Comparison of ENCODE assay signal across 27 cellular contexts in genomic region chr3:170323371-170323770, GRCh38. TPM values are rescaled to one million over a fixed set of nuclear protein-coding genes. Genes with fewer than 3 reads are reported as not detected.
DNase-seq lines count a peak whose midpoint lies in the region; ATAC-seq, FAIRE-seq and TF ChIP-seq lines count a peak whose summit lies in the region.
"Had no signal": no experiment of that assay in that cellular context is flagged by ENCODE, and none has a peak within 500 bp of the region (broad histone marks: within the 10 kb centered on the region; RNA-seq: fewer than 3 reads in every experiment).

No MANE protein-coding gene starts in this region.

- no peak for TF ChIP-seq POLR2A in ovary (IDR thresholded peaks at IDR 0.05)

- 76 to 84% (median 79%) methylated on average over 6 of the region's 6 CpGs for WGBS in psoas muscle, 3 donors
- WGBS in ovary, 3 donors, result 73 to 86% (median 75%) methylated on average over 6 of the region's 6 CpGs

- H3K4me1 Mint-ChIP-seq in astrocyte (ENCODE audit: low read depth, unreplicated experiment), result peaks cover 32% of the 10 kb centered on the region
- peaks cover 21% of the 10 kb centered on the region for H3K4me1 Mint-ChIP-seq in glutamatergic neuron (ENCODE audit: low read depth, unreplicated experiment)
- H3K4me1 Mint-ChIP-seq in nephron progenitor cell, result peaks cover 43% of the 10 kb centered on the region
- peaks cover 28% of the 10 kb centered on the region for H3K4me1 Mint-ChIP-seq in type B pancreatic cell (ENCODE audit: unreplicated experiment)

- H3K4me1 ChIP-seq in astrocyte (ENCODE audit: insufficient read depth, low read length) (peaks cover 15% of the 10 kb centered on the region), psoas muscle (no peaks in the 10 kb centered on the region), ovary (ENCODE audit: insufficient read depth) (peaks cover 1% of the 10 kb centered on the region)
- H3K4me1 ChIP-seq: ascending aorta, Peyer's patch had no signal

- ATAC-seq in psoas muscle (no peak), HG02588 (IDR thresholded peaks at IDR 0.05; ENCODE audit: unreplicated experiment) (no peak)
- ATAC-seq: stimulated activated naive B cell treated with anti-CD40 and anti-IgM and Interleukin-4, amounts not matched to agents 10 μg/mL and 1 μg/mL and 100 μg/mL, for 72 hours had no signal

- H3K36me3 Mint-ChIP-seq in astrocyte (ENCODE audit: low read depth, unreplicated experiment), result no peaks in the 10 kb centered on the region
- H3K36me3 Mint-ChIP-seq in glutamatergic neuron (ENCODE audit: unreplicated experiment), result peaks cover 4% of the 10 kb centered on the region
- peaks cover 10% of the 10 kb centered on the region for H3K36me3 Mint-ChIP-seq in nephron progenitor cell (ENCODE audit: low read depth)
- no peaks in the 10 kb centered on the region for H3K36me3 Mint-ChIP-seq in type B pancreatic cell
- H3K36me3 Mint-ChIP-seq: activated naive CD8-positive, alpha-beta T cell; CD14-positive monocyte; stimulated activated naive B cell treated with anti-CD40 and anti-IgM and Interleukin-4, amounts not matched to agents 10 μg/mL and 1 μg/mL and 100 μg/mL, for 72 hours had no signal

- intact Hi-C loops in psoas muscle (cut with DNase I), result loop anchor here in 1 of 2 donors (10.0 kb wide), 1 partner anchor 371 kb away; no protein-coding TSS in a partner anchor
- intact Hi-C loops in ovary (cut with DNase I), result no loop called here

- FAIRE-seq in astrocyte (lab: Jason Lieb, UNC), result no peak
- FAIRE-seq: D721Med had no signal

- H3K9me3 Mint-ChIP-seq in astrocyte (ENCODE audit: unreplicated experiment) (peaks cover 8% of the 10 kb centered on the region), glutamatergic neuron (ENCODE audit: unreplicated experiment) (peaks cover 2% of the 10 kb centered on the region), nephron progenitor cell (peaks cover 38% of the 10 kb centered on the region), type B pancreatic cell (peaks cover 9% of the 10 kb centered on the region)
- H3K9me3 Mint-ChIP-seq: IgD-negative memory B cell had no signal

- H3K4me3 Mint-ChIP-seq in astrocyte (ENCODE audit: unreplicated experiment) (peak overlapping the region; percentile 47), glutamatergic neuron (ENCODE audit: unreplicated experiment) (peak overlapping the region; percentile 2), nephron progenitor cell (peak overlapping the region; percentile 31), type B pancreatic cell (peak overlapping the region; percentile 42)
- H3K4me3 Mint-ChIP-seq: activated naive CD8-positive, alpha-beta T cell; CD14-positive monocyte; IgD-negative memory B cell; neural crest cell; stimulated activated naive B cell treated with anti-CD40 and anti-IgM and Interleukin-4, amounts not matched to agents 10 μg/mL and 1 μg/mL and 100 μg/mL, for 72 hours had no signal

- H3K9ac ChIP-seq in astrocyte (ENCODE audit: low read length), result peak overlapping the region; percentile 56

- peak overlapping the region; percentile 24 for H3K27ac ChIP-seq in astrocyte (ENCODE audit: low read depth, low read length)
- no peak overlapping the region for H3K27ac ChIP-seq in psoas muscle
- no peak overlapping the region for H3K27ac ChIP-seq in ovary
- H3K27ac ChIP-seq: ascending aorta, left ventricle myocardium inferior, Peyer's patch, spleen had no signal

- H4K20me1 ChIP-seq in astrocyte (ENCODE audit: insufficient read depth, low read length), result no peaks in the 10 kb centered on the region

- H3K27ac Mint-ChIP-seq in astrocyte (ENCODE audit: unreplicated experiment) (peak overlapping the region; percentile 97), glutamatergic neuron (ENCODE audit: unreplicated experiment) (peak overlapping the region; percentile 21), nephron progenitor cell (peak overlapping the region; percentile 10), type B pancreatic cell (peak overlapping the region; percentile 22)
- H3K27ac Mint-ChIP-seq: activated naive CD8-positive, alpha-beta T cell; CD14-positive monocyte; IgD-negative memory B cell; stimulated activated naive B cell treated with anti-CD40 and anti-IgM and Interleukin-4, amounts not matched to agents 10 μg/mL and 1 μg/mL and 100 μg/mL, for 72 hours had no signal

- TF ChIP-seq CTCF in astrocyte (IDR thresholded peaks at IDR 0.05; ENCODE audit: insufficient read depth, low read depth, low read length) (no peak), glutamatergic neuron (IDR thresholded peaks at IDR 0.05; ENCODE audit: partially characterized antibody, unreplicated experiment) (no peak), nephron progenitor cell (IDR thresholded peaks at IDR 0.05) (no peak), type B pancreatic cell (conservative IDR thresholded peaks at IDR 0.05) (no peak), psoas muscle (IDR thresholded peaks at IDR 0.05) (no peak), ovary (IDR thresholded peaks at IDR 0.05) (no peak)

- peak overlapping the region; percentile 69 for H3K4me2 ChIP-seq in astrocyte (ENCODE audit: low read length)

- no peaks in the 10 kb centered on the region for H3K36me3 ChIP-seq in astrocyte (ENCODE audit: insufficient read depth, low read length)
- no peaks in the 10 kb centered on the region for H3K36me3 ChIP-seq in psoas muscle (ENCODE audit: insufficient read depth in 1 of 2, low read depth in 1 of 2)
- H3K36me3 ChIP-seq in ovary, result no peaks in the 10 kb centered on the region
- H3K36me3 ChIP-seq: ascending aorta, left ventricle myocardium inferior, MG63, Peyer's patch, spleen had no signal

- no peak overlapping the region for H2AFZ ChIP-seq in astrocyte (ENCODE audit: low read depth, low read length)

- DNase-seq in astrocyte (ENCODE audit: low read depth) (peak; percentile 66), glutamatergic neuron (no peak), nephron progenitor cell (no peak), type B pancreatic cell (ENCODE audit: extremely low spot score, unreplicated experiment) (no peak), psoas muscle (no peak), ovary (no peak)
- DNase-seq: activated CD4-positive, alpha-beta T cell treated with anti-CD3 and anti-CD28 coated beads, Interleukin-2, amount 50 U/mL, for 4 hours; activated CD4-positive, CD25-positive, alpha-beta regulatory T cell; cerebellar nuclear complex; EL; erythroblast; left ventricle myocardium inferior; MG63; NCI-H1417 treated with DMSO at 0.1 percent for 48 hours; NCI-H2171; NCI-H524; Peyer's patch; spleen; stimulated activated CD4-positive, alpha-beta T cell treated with anti-CD3 and anti-CD28 coated beads, Interleukin-2, amount 100 ng/mL, for 48 hours; stimulated activated naive B cell treated with anti-CD40 and anti-IgM and Interleukin-4, amounts not matched to agents 10 μg/mL and 1 μg/mL and 100 μg/mL, for 72 hours had no signal

- no peak for TF ChIP-seq EP300 in ovary (IDR thresholded peaks at IDR 0.05)

- no peaks in the 10 kb centered on the region for H3K79me2 ChIP-seq in astrocyte (ENCODE audit: insufficient read depth, low read length)

- H3K27me3 ChIP-seq in astrocyte (ENCODE audit: insufficient read depth, low read length), result no peaks in the 10 kb centered on the region
- H3K27me3 ChIP-seq in psoas muscle (ENCODE audit: insufficient read depth in 3 of 3, low read length in 2 of 3), result no peaks in the 10 kb centered on the region
- H3K27me3 ChIP-seq in ovary, result no peaks in the 10 kb centered on the region
- H3K27me3 ChIP-seq: ascending aorta, MG63, Peyer's patch, spleen had no signal

- H3K4me3 ChIP-seq in astrocyte (ENCODE audit: insufficient read depth, low read depth, low read length) (no peak overlapping the region), psoas muscle (no peak overlapping the region), ovary (no peak overlapping the region)
- H3K4me3 ChIP-seq: ascending aorta, left ventricle myocardium inferior, MG63, Peyer's patch, spleen had no signal

- H3K9me3 ChIP-seq in astrocyte (ENCODE audit: insufficient read depth, low read depth, low read length) (no peaks in the 10 kb centered on the region), psoas muscle (no peaks in the 10 kb centered on the region), ovary (no peaks in the 10 kb centered on the region)
- H3K9me3 ChIP-seq: ascending aorta, MG63, Peyer's patch had no signal

- H3K27me3 Mint-ChIP-seq in astrocyte (ENCODE audit: low read depth, unreplicated experiment) (no peaks in the 10 kb centered on the region), glutamatergic neuron (ENCODE audit: unreplicated experiment) (peaks cover 2% of the 10 kb centered on the region), nephron progenitor cell (ENCODE audit: low read depth, poor library complexity) (peaks cover 7% of the 10 kb centered on the region), type B pancreatic cell (no peaks in the 10 kb centered on the region)
- H3K27me3 Mint-ChIP-seq: activated naive CD8-positive, alpha-beta T cell; IgD-negative memory B cell; stimulated activated naive B cell treated with anti-CD40 and anti-IgM and Interleukin-4, amounts not matched to agents 10 μg/mL and 1 μg/mL and 100 μg/mL, for 72 hours had no signal

RNA-seq across cellular contexts. Expression of gene SKIL, which starts 34.1 kb away (rescaled TPM):
- total RNA-seq in astrocyte (152 and 156 TPM in 2 replicates), glutamatergic neuron (ENCODE audit: unreplicated experiment) (52.3 TPM), type B pancreatic cell (ENCODE audit: low replicate concordance) (28.1 and 35.7 TPM in 2 replicates), psoas muscle (10 to 100 TPM; 30.1 to 46.6 (median 40.2) TPM), ovary (10 to 100 TPM; 39.3 to 57.8 (median 50.3) TPM)
- polyA plus RNA-seq in psoas muscle (10 to 100 TPM in 2 of 3 donors, 1 to 10 TPM in 1; 7.3 to 15.9 (median 14.0) TPM), ovary (10 to 100 TPM in 1 of 2 donors, 1 to 10 TPM in 1; 8.2 to 10.8 TPM)

Comparison
In these comparisons a context has a peak if more than half of its experiments do, and no peak if none do; other contexts are left out.
1. H3K27ac Mint-ChIP-seq: peak in every context shown above with its lines; median percentile 97 in astrocyte; 22 in type B pancreatic cell; 21 in glutamatergic neuron; 10 in nephron progenitor cell.